In the genomic region with DNA sequence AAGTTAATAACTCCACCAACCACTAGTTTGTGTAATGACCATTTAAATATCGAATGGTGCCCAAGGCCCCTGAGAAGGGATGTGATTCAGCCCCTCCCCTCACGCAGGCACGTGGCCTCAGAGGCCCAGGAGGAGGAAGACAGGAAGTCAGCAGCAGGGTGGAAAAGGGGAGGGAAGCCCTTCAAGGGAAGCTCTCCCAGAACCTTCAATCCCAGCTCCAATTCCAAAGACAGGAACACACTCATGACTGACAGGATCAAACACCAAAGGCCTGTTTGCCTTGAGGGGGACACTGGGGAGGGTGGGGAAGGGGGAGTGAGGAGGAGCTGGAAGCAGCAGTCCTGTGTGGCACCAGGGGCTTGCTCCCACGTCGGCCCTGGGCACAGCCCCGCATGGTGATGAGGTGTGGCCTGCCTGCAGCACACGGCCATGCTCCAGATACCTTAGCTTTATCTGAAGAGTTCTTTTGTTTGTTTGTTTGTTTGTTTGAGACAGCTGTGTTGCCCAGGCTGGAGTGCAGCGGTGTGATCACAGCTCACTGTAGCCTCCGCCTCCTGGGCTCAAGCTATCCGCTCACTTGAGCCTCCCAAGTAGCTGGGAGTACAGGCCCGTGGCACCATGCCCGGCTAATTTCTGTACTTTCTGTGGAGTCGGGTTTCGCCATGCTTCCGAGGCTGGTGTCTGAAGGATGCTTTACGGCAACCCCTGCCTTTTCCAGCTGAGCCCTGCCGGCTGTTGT, we compare ENCODE assay signal across 8 cellular contexts.
A peak's percentile ranks its signal among the peaks of the same experiment; 100 is the strongest.
DNase-seq lines count a peak whose midpoint lies in the region; ATAC-seq and TF ChIP-seq lines count a peak whose summit lies in the region.

No MANE protein-coding gene starts in this region.

- no peak for ATAC-seq in GM21423 (IDR thresholded peaks at IDR 0.05; ENCODE audit: unreplicated experiment)

- peaks cover 68% of the 10 kb centered on the region for H3K4me1 Mint-ChIP-seq in progenitor cell of endocrine pancreas (ENCODE audit: low read depth)

- peak overlapping the region in 1 of 2 donors; percentile 19 for H3K9ac ChIP-seq in colonic mucosa (ENCODE audit: low read depth in 2 of 2, low read length in 2 of 2)

- no peaks in the 10 kb centered on the region for H3K27me3 Mint-ChIP-seq in progenitor cell of endocrine pancreas

- peak overlapping the region; percentile 28; the same call in 1 of the 2 replicates for H3K27ac ChIP-seq in HEK293 (ENCODE audit: extremely low read depth, low read depth, low read length)
- H3K27ac ChIP-seq in SJSA1 = peak overlapping the region; percentile 11; the same call in 1 of the 2 replicates
- H3K27ac ChIP-seq in colonic mucosa = no peak overlapping the region

- no peak overlapping the region for H3K4me3 Mint-ChIP-seq in progenitor cell of endocrine pancreas (ENCODE audit: low read depth)

- H3K9me3 ChIP-seq in HEK293 (ENCODE audit: control insufficient read depth, insufficient read depth, low read depth, low read length) (no peaks in the 10 kb centered on the region), SJSA1 (replicated peaks) (no peaks in the 10 kb centered on the region), colonic mucosa (no peaks in the 10 kb centered on the region)

- CTCF ChIA-PET in HEK293 (lab: Yijun Ruan, JAX) = interaction anchor here (0.9 to 1.7 kb wide), 2 partner anchors 11 to 319 kb away, joined by 3 to 4 read pairs; no protein-coding TSS in a partner anchor

- H3K36me3 Mint-ChIP-seq in progenitor cell of endocrine pancreas (ENCODE audit: insufficient read depth) = peaks cover 1% of the 10 kb centered on the region

- POLR2A ChIA-PET in HEK293 (lab: Yijun Ruan, JAX) = interaction anchor here (0.5 to 0.7 kb wide), 5 partner anchors 26 to 295 kb away, joined by 3 to 7 read pairs (median 3); no protein-coding TSS in a partner anchor

- peak overlapping the region; percentile 94 for H3K27ac Mint-ChIP-seq in progenitor cell of endocrine pancreas

- H3K4me3 ChIP-seq in HEK293 (ENCODE audit: low read depth, low read length) (no peak overlapping the region), SJSA1 (no peak overlapping the region), colonic mucosa (no peak overlapping the region)

- no peaks in the 10 kb centered on the region for H3K9me3 Mint-ChIP-seq in progenitor cell of endocrine pancreas (ENCODE audit: low read depth)

- H3K4me1 ChIP-seq in HEK293 (ENCODE audit: control insufficient read depth, insufficient read depth, low read length) (peaks cover 32% of the 10 kb centered on the region), SJSA1 (replicated peaks) (peaks cover 86% of the 10 kb centered on the region), colonic mucosa (peaks cover 34% of the 10 kb centered on the region)

- intact Hi-C loops in colonic mucosa (cut with DNase I) = no loop called here

- DNase-seq in AG08395 (ENCODE audit: low spot score) (peak; percentile 53), SJSA1 (ENCODE audit: low read depth in 1 of 2, low spot score in 2 of 2) (peak in 1 of 2 experiments; percentile 48), fibroblast of peridontal ligament (ENCODE audit: extremely low read depth) (peak; percentile 71), progenitor cell of endocrine pancreas (ENCODE audit: low spot score, unreplicated experiment) (no peak), NCI-H1930 (lab: John Stamatoyannopoulos, UW) (no peak), colonic mucosa (no peak)

- H3K27me3 ChIP-seq in SJSA1 (replicated peaks) (no peaks in the 10 kb centered on the region), colonic mucosa (no peaks in the 10 kb centered on the region)

- no peaks in the 10 kb centered on the region for H3K36me3 ChIP-seq in HEK293 (ENCODE audit: control insufficient read depth in 2 of 2, insufficient read depth in 1 of 2, low read length in 2 of 2)
- peaks cover 24% of the 10 kb centered on the region; the same call in 1 of the 2 replicates for H3K36me3 ChIP-seq in SJSA1
- H3K36me3 ChIP-seq in colonic mucosa = no peaks in the 10 kb centered on the region

- TF ChIP-seq CTCF in HEK293 (tag by site-specific recombination; IDR thresholded peaks at IDR 0.05) (no peak), progenitor cell of endocrine pancreas (IDR thresholded peaks at IDR 0.05; ENCODE audit: unreplicated experiment) (no peak), colonic mucosa (IDR thresholded peaks at IDR 0.05) (no peak)

TF ChIP-seq in HEK293, 187 proteins besides CTCF, POLR2A, EP300 and RAD21 (continues in another document):
- TF ChIP-seq, protein P1, sequence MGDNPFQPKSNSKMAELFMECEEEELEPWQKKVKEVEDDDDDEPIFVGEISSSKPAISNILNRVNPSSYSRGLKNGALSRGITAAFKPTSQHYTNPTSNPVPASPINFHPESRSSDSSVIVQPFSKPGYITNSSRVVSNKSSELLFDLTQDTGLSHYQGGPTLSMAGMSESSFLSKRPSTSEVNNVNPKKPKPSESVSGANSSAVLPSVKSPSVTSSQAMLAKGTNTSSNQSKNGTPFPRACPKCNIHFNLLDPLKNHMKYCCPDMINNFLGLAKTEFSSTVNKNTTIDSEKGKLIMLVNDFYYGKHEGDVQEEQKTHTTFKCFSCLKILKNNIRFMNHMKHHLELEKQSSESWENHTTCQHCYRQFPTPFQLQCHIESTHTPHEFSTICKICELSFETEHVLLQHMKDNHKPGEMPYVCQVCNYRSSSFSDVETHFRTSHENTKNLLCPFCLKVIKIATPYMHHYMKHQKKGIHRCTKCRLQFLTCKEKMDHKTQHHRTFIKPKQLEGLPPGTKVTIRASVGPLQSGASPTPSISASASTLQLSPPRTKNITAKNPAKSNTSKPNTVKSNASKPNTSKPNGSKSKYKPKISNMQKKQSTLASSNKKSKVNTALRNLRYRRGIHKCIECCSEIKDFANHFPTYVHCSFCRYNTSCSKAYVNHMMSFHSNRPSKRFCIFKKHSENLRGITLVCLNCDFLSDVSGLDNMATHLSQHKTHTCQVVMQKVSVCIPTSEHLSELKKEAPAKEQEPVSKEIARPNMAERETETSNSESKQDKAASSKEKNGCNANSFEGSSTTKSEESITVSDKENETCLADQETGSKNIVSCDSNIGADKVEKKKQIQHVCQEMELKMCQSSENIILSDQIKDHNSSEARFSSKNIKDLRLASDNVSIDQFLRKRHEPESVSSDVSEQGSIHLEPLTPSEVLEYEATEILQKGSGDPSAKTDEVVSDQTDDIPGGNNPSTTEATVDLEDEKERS (tag by site-specific recombination; IDR thresholded peaks at IDR 0.05) = no peak
- TF ChIP-seq ZNF16 (tag by site-specific recombination; IDR thresholded peaks at IDR 0.05; ENCODE audit: low read depth) = no peak
- TF ChIP-seq ZNF777 (tag by site-specific recombination; IDR thresholded peaks at IDR 0.05; ENCODE audit: borderline replicate concordance) = no peak
- no peak for TF ChIP-seq ZNF530 (tag by site-specific recombination; IDR thresholded peaks at IDR 0.05; ENCODE audit: low read depth)
- no peak for TF ChIP-seq ZNF560 (tag by site-specific recombination; IDR thresholded peaks at IDR 0.05; ENCODE audit: borderline replicate concordance)
- no peak for TF ChIP-seq ZNF768 (tag by site-specific recombination; IDR thresholded peaks at IDR 0.05)
- TF ChIP-seq ZNF416 (tag by site-specific recombination; IDR thresholded peaks at IDR 0.05) = no peak
- TF ChIP-seq OSR2 (tag by site-specific recombination; IDR thresholded peaks at IDR 0.05) = peak; percentile 79
- TF ChIP-seq ZNF366 (tag by site-specific recombination; conservative IDR thresholded peaks at IDR 0.05) = peak; percentile 22; the same call in 1 of the 2 replicates
- TF ChIP-seq ZNF341 (tag by site-specific recombination; IDR thresholded peaks at IDR 0.05; ENCODE audit: low read depth) = peak; percentile 87
- TF ChIP-seq, protein P2, sequence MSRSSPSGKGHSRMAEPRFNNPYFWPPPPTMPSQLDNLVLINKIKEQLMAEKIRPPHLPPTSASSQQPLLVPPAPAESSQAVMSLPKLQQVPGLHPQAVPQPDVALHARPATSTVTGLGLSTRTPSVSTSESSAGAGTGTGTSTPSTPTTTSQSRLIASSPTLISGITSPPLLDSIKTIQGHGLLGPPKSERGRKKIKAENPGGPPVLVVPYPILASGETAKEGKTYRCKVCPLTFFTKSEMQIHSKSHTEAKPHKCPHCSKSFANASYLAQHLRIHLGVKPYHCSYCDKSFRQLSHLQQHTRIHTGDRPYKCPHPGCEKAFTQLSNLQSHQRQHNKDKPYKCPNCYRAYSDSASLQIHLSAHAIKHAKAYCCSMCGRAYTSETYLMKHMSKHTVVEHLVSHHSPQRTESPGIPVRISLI (tag by site-specific recombination; IDR thresholded peaks at IDR 0.05) = no peak
- TF ChIP-seq, protein P3, sequence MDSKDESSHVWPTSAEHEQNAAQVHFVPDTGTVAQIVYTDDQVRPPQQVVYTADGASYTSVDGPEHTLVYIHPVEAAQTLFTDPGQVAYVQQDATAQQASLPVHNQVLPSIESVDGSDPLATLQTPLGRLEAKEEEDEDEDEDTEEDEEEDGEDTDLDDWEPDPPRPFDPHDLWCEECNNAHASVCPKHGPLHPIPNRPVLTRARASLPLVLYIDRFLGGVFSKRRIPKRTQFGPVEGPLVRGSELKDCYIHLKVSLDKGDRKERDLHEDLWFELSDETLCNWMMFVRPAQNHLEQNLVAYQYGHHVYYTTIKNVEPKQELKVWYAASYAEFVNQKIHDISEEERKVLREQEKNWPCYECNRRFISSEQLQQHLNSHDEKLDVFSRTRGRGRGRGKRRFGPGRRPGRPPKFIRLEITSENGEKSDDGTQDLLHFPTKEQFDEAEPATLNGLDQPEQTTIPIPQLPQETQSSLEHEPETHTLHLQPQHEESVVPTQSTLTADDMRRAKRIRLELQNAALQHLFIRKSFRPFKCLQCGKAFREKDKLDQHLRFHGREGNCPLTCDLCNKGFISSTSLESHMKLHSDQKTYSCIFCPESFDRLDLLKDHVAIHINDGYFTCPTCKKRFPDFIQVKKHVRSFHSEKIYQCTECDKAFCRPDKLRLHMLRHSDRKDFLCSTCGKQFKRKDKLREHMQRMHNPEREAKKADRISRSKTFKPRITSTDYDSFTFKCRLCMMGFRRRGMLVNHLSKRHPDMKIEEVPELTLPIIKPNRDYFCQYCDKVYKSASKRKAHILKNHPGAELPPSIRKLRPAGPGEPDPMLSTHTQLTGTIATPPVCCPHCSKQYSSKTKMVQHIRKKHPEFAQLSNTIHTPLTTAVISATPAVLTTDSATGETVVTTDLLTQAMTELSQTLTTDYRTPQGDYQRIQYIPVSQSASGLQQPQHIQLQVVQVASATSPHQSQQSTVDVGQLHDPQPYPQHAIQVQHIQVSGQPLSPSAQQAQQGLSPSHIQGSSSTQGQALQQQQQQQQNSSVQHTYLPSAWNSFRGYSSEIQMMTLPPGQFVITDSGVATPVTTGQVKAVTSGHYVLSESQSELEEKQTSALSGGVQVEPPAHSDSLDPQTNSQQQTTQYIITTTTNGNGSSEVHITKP (tag by site-specific recombination; IDR thresholded peaks at IDR 0.05) = no peak
- TF ChIP-seq ZXDB (tag by site-specific recombination; IDR thresholded peaks at IDR 0.05) = peak; percentile 78
- no peak for TF ChIP-seq ZNF350 (tag by site-specific recombination; IDR thresholded peaks at IDR 0.05)
- no peak for TF ChIP-seq MEIS1 (CRISPR knock-in tag; IDR thresholded peaks at IDR 0.05; ENCODE audit: borderline replicate concordance)
- peak; percentile 65 for TF ChIP-seq SP2 (tag by site-specific recombination; IDR thresholded peaks at IDR 0.05)

Comparison
In these comparisons a context has a peak if more than half of its experiments do, and no peak if none do; other contexts are left out.
1. DNase-seq: peak in AG08395 (single experiment) and fibroblast of peridontal ligament (single experiment); none in progenitor cell of endocrine pancreas (single experiment), NCI-H1930 (0 of 2) and colonic mucosa (single experiment).